ENCODE assay signal across 1 cellular context in genomic region chr13:52463526-52463925, GRCh38.
TF ChIP-seq lines count a peak whose summit lies in the region.

No MANE protein-coding gene starts in this region.

TF ChIP-seq in GM12878, 131 proteins besides CTCF, POLR2A, EP300 and RAD21:
- no peak for TF ChIP-seq MYC (IDR thresholded peaks at IDR 0.05; ENCODE audit: insufficient read depth, insufficient read length, insufficient replicate concordance, low read length, severe bottlenecking)
- TF ChIP-seq TARDBP (IDR thresholded peaks at IDR 0.05; ENCODE audit: borderline replicate concordance): no peak
- no peak for TF ChIP-seq TAF1 (IDR thresholded peaks at IDR 0.05; ENCODE audit: borderline replicate concordance, low read depth, low read length)
- TF ChIP-seq BCL3 (IDR thresholded peaks at IDR 0.05; ENCODE audit: borderline replicate concordance, insufficient read depth, low read depth, low read length, poor library complexity, severe bottlenecking): no peak
- no peak for TF ChIP-seq TBL1XR1 (IDR thresholded peaks at IDR 0.05; ENCODE audit: low read depth, low read length)
- no peak for TF ChIP-seq RB1 (IDR thresholded peaks at IDR 0.05; ENCODE audit: borderline replicate concordance)
- TF ChIP-seq NFXL1 (IDR thresholded peaks at IDR 0.05; ENCODE audit: borderline replicate concordance): no peak
- TF ChIP-seq ZBTB40 (IDR thresholded peaks at IDR 0.05; ENCODE audit: borderline replicate concordance): no peak
- TF ChIP-seq, protein P1, sequence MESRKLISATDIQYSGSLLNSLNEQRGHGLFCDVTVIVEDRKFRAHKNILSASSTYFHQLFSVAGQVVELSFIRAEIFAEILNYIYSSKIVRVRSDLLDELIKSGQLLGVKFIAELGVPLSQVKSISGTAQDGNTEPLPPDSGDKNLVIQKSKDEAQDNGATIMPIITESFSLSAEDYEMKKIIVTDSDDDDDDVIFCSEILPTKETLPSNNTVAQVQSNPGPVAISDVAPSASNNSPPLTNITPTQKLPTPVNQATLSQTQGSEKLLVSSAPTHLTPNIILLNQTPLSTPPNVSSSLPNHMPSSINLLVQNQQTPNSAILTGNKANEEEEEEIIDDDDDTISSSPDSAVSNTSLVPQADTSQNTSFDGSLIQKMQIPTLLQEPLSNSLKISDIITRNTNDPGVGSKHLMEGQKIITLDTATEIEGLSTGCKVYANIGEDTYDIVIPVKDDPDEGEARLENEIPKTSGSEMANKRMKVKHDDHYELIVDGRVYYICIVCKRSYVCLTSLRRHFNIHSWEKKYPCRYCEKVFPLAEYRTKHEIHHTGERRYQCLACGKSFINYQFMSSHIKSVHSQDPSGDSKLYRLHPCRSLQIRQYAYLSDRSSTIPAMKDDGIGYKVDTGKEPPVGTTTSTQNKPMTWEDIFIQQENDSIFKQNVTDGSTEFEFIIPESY (IDR thresholded peaks at IDR 0.05): no peak
- no peak for TF ChIP-seq SMAD1 (IDR thresholded peaks at IDR 0.05; ENCODE audit: low read depth, partially characterized antibody)
- no peak for TF ChIP-seq HDAC6 (IDR thresholded peaks at IDR 0.05; ENCODE audit: unreplicated experiment)
- no peak for TF ChIP-seq SKIL (IDR thresholded peaks at IDR 0.05; ENCODE audit: low read depth, poor library complexity, severe bottlenecking)
- TF ChIP-seq CBX5 (IDR thresholded peaks at IDR 0.05; ENCODE audit: low read depth): no peak
- no peak for TF ChIP-seq NFIC (IDR thresholded peaks at IDR 0.05; ENCODE audit: low read depth, low read length)
- no peak for TF ChIP-seq NRF1 (conservative IDR thresholded peaks at IDR 0.05; ENCODE audit: low read depth, low read length)
- TF ChIP-seq, protein P2, sequence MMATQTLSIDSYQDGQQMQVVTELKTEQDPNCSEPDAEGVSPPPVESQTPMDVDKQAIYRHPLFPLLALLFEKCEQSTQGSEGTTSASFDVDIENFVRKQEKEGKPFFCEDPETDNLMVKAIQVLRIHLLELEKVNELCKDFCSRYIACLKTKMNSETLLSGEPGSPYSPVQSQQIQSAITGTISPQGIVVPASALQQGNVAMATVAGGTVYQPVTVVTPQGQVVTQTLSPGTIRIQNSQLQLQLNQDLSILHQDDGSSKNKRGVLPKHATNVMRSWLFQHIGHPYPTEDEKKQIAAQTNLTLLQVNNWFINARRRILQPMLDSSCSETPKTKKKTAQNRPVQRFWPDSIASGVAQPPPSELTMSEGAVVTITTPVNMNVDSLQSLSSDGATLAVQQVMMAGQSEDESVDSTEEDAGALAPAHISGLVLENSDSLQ (IDR thresholded peaks at IDR 0.05): no peak
TF ChIP-seq in GM12878: peak in this region for 0.
